8 cellular contexts compared by ENCODE assay signal in the genomic region with DNA sequence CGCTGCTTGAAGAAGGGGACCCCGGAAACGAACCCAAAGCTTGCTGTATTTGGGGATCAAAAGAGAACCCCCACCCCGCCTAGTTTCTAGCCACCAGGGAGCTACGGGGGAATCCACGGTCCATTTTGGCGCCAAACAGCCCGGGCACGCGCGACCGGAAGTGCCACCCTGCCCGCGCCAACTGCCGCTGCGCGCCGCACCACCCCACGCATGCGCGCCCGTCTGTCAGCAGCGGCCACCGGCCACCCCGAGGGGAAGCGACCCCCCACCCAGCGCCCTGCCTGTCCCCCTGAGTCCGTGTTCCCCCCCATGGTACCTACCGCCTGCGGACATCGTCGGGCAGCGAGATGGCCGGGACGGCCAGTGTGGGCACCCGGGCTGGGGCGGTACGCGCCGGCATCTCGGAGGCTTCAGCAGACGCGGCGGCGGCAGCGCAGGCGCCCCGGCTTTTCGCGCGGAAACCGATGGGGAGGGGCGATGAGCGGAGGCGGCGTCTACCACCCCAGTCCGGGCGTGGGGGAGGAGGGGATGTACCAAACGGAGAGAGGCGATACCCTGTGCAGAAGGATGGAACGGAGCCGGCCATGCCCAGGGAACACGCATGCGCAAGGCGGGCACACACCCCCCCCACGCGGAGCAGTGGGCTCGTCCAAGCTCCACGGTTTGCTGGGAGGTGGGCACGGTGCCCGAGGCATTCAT. TPM values are rescaled to one million over a fixed set of nuclear protein-coding genes. Genes with fewer than 3 reads are reported as not detected.
DNase-seq lines count a peak whose midpoint lies in the region; ATAC-seq and TF ChIP-seq lines count a peak whose summit lies in the region.

Gene DNMT1 (minus strand): TSS at position 454 of the 699 bp plus-strand sequence. CDS start 54 bp downstream, at position 400.

- H3K27me3 ChIP-seq in Peyer's patch = no peaks in the 10 kb centered on the region
- H3K27me3 ChIP-seq in esophagus muscularis mucosa = no peaks in the 10 kb centered on the region
- no peaks in the 10 kb centered on the region for H3K27me3 ChIP-seq in muscle layer of duodenum (ENCODE audit: low read depth, low read length)

- TF ChIP-seq EP300 in esophagus muscularis mucosa (IDR thresholded peaks at IDR 0.05) = no peak

- TF ChIP-seq POLR2A in Peyer's patch (IDR thresholded peaks at IDR 0.05) = peak; percentile 70 to 71
- peak; percentile 20 for TF ChIP-seq POLR2A in esophagus muscularis mucosa (IDR thresholded peaks at IDR 0.05; ENCODE audit: low read depth)

- H3K27ac ChIP-seq in KOPT-K1 (ENCODE audit: low read depth, low read length, poor library complexity, severe bottlenecking) (peak within 1 kb of the TSS; percentile 99), Peyer's patch (peak within 1 kb of the TSS; percentile 74 to 93 (median 90)), esophagus muscularis mucosa (replicated peaks in 1 of 4) (peak within 1 kb of the TSS; percentile 83 to 93 (median 90)), muscle layer of duodenum (ENCODE audit: low read length) (peak within 1 kb of the TSS; percentile 79)

- WGBS in esophagus muscularis mucosa = 0% methylated on average over 9 of the region's 71 CpGs

- H3K4me3 ChIP-seq in Peyer's patch (peak within 1 kb of the TSS; percentile 72 to 93 (median 90)), esophagus muscularis mucosa (peak within 1 kb of the TSS; percentile 74 to 90 (median 85)), muscle layer of duodenum (ENCODE audit: low read depth in 1 of 2, low read length in 2 of 2) (peak within 1 kb of the TSS; percentile 86 to 95)

- H3K36me3 ChIP-seq in KOPT-K1 (ENCODE audit: insufficient read depth, low read length) = peaks cover 42% of the 10 kb centered on the region
- H3K36me3 ChIP-seq in Peyer's patch = no peaks in the 10 kb centered on the region
- peaks cover 0 to 10% (median 2%) of the 10 kb centered on the region in 4 donors for H3K36me3 ChIP-seq in esophagus muscularis mucosa
- no peaks in the 10 kb centered on the region for H3K36me3 ChIP-seq in muscle layer of duodenum (ENCODE audit: control insufficient read depth in 1 of 2, insufficient read depth in 2 of 2, low read length in 2 of 2)

- no peak for TF ChIP-seq CTCF in Peyer's patch (IDR thresholded peaks at IDR 0.05)
- TF ChIP-seq CTCF in esophagus muscularis mucosa (IDR thresholded peaks at IDR 0.05) = no peak

- H3K4me1 ChIP-seq in Peyer's patch (peaks cover 0 to 15% (median 3%) of the 10 kb centered on the region in 4 donors), esophagus muscularis mucosa (peaks cover 17 to 36% (median 29%) of the 10 kb centered on the region in 4 donors), muscle layer of duodenum (ENCODE audit: control insufficient read depth in 1 of 2, insufficient read depth in 2 of 2, low read length in 2 of 2) (peaks cover 0 to 14% of the 10 kb centered on the region in 2 donors)

- DNase-seq in DMS153 treated with DMSO at 0.1 percent for 48 hours (lab: John Stamatoyannopoulos, UW; ENCODE audit: unreplicated experiment) (peak; percentile 94), Peyer's patch (peak; percentile 91 to 97 (median 95)), esophagus muscularis mucosa (ENCODE audit: extremely low spot score) (peak; percentile 98)
- DNase-seq in activated T-cell treated with anti-CD3 and anti-CD28 coated beads, Interleukin-2, amount 50 U/mL, for 48 hours = peak; percentile 98 to 99
- peak; percentile 97 for DNase-seq in stimulated activated CD8-positive, alpha-beta memory T cell treated with anti-CD3 and anti-CD28 coated beads, Interleukin-7, amount 100 ng/mL, for 24 hours (ENCODE audit: low read depth)

- H3K9me3 ChIP-seq in KOPT-K1 (ENCODE audit: insufficient read depth, low read length, poor library complexity, severe bottlenecking) (no peaks in the 10 kb centered on the region), Peyer's patch (no peaks in the 10 kb centered on the region), esophagus muscularis mucosa (no peaks in the 10 kb centered on the region), muscle layer of duodenum (ENCODE audit: control insufficient read depth in 1 of 2, low read length in 2 of 2) (no peaks in the 10 kb centered on the region)

- intact Hi-C loops in esophagus muscularis mucosa (cut with DNase I) = loop anchor here (5.0 kb wide), 1 partner anchor 53 kb away; no protein-coding TSS in a partner anchor

- peak; percentile 68 for ATAC-seq in GM21717 (IDR thresholded peaks at IDR 0.05; ENCODE audit: unreplicated experiment)

RNA-seq across cellular contexts. Expression of gene DNMT1, which starts in this region (rescaled TPM):
- total RNA-seq in Peyer's patch (100 to 1,000 TPM in 1 of 4 donors, 10 to 100 TPM in 3; 22.1 to 195 (median 41.5) TPM), esophagus muscularis mucosa (10 to 100 TPM; 20.8 to 51.4 (median 34.8) TPM)

Comparison
In these comparisons a context has a peak if more than half of its experiments do, and no peak if none do; other contexts are left out.
1. Peak in every context shown above with its lines: DNase-seq, ATAC-seq, H3K4me3 ChIP-seq and H3K27ac ChIP-seq.